ENCODE assay signal across 24 cellular contexts in genomic region chr15:66900586-66901310, GRCh38.
DNase-seq lines count a peak whose midpoint lies in the region; ATAC-seq, FAIRE-seq and TF ChIP-seq lines count a peak whose summit lies in the region.
"Had no signal": no experiment of that assay in that cellular context is flagged by ENCODE, and none has a peak within 500 bp of the region (broad histone marks: within the 10 kb centered on the region; RNA-seq: fewer than 3 reads in every experiment).

No MANE protein-coding gene starts in this region.

- intact Hi-C loops in endothelial cell of umbilical vein (cut with micrococcal nuclease), result no loop called here

- no peak overlapping the region for H2BK12ac ChIP-seq in H9 (ENCODE audit: insufficient read length, low read depth, low read length)

- H3K4me3 ChIP-seq in SK-N-SH (ENCODE audit: low read depth in 2 of 2, low read length in 1 of 2), result no peak overlapping the region
- no peak overlapping the region for H3K4me3 ChIP-seq in OCI-LY3 (ENCODE audit: low read length)
- no peak overlapping the region for H3K4me3 ChIP-seq in endothelial cell of umbilical vein (replicated peaks in 1 of 3; ENCODE audit: insufficient read depth in 1 of 3, low read depth in 1 of 3, low read length in 3 of 3)
- H3K4me3 ChIP-seq in parathyroid adenoma (ENCODE audit: low read depth, low read length), result no peak overlapping the region
- H3K4me3 ChIP-seq: coronary artery, GM23338, transverse colon had no signal

- H3K4ac ChIP-seq in H9 (ENCODE audit: low read depth, low read length), result no peak overlapping the region

- H2AFZ ChIP-seq in SK-N-SH (ENCODE audit: low read depth) (peak overlapping the region; percentile 67; the same call in 1 of the 2 replicates), OCI-LY3 (ENCODE audit: low read depth, low read length) (peak overlapping the region; percentile 69; the same call in 1 of the 2 replicates), endothelial cell of umbilical vein (ENCODE audit: low read depth, low read length) (peak overlapping the region; percentile 74), parathyroid adenoma (no peak overlapping the region), H9 (ENCODE audit: low read length) (no peak overlapping the region)
- H2AFZ ChIP-seq: GM23338 had no signal

- POLR2A ChIA-PET in SK-N-SH (lab: Yijun Ruan, JAX) (no interaction called here), endothelial cell of umbilical vein (lab: Charles Lee) (no interaction called here)

- no peak for FAIRE-seq in endothelial cell of umbilical vein (lab: Jason Lieb, UNC)
- FAIRE-seq: D721Med had no signal

- TF ChIP-seq POLR2A in endothelial cell of umbilical vein (IDR thresholded peaks at IDR 0.05; ENCODE audit: low read depth, low read length), result no peak

- H3K9me3 ChIP-seq in SK-N-SH (no peaks in the 10 kb centered on the region), OCI-LY3 (ENCODE audit: insufficient read depth, low read length) (no peaks in the 10 kb centered on the region), endothelial cell of umbilical vein (replicated peaks; ENCODE audit: control insufficient read depth, insufficient read depth, low read length) (no peaks in the 10 kb centered on the region), parathyroid adenoma (ENCODE audit: control insufficient read depth, low read length) (no peaks in the 10 kb centered on the region), H9 (ENCODE audit: control insufficient read depth, low read depth, low read length) (no peaks in the 10 kb centered on the region)
- H3K9me3 ChIP-seq: transverse colon had no signal

- CTCF ChIA-PET in SK-N-SH (lab: Yijun Ruan, JAX) (interaction anchor here (0.8 to 1.3 kb wide), 3 partner anchors 8 to 127 kb away, joined by 3 to 5 read pairs (median 3); no protein-coding TSS in a partner anchor), endothelial cell of umbilical vein (lab: Charles Lee) (interaction anchor here (2.7 kb wide), 1 partner anchor 17 kb away, joined by 12 read pairs; no protein-coding TSS in a partner anchor)

- H3K18ac ChIP-seq in H9 (ENCODE audit: insufficient read length, low read depth, low read length), result no peak overlapping the region

- no peaks in the 10 kb centered on the region for H3K36me3 ChIP-seq in SK-N-SH (replicated peaks in 1 of 2; ENCODE audit: control insufficient read depth in 1 of 2, insufficient read depth in 2 of 2, low read length in 1 of 2)
- H3K36me3 ChIP-seq in OCI-LY3 (replicated peaks; ENCODE audit: low read depth, low read length), result no peaks in the 10 kb centered on the region
- H3K36me3 ChIP-seq in endothelial cell of umbilical vein (ENCODE audit: control insufficient read depth in 2 of 2, extremely low read depth in 1 of 2, insufficient read depth in 2 of 2, low read length in 2 of 2), result no peaks in the 10 kb centered on the region
- no peaks in the 10 kb centered on the region for H3K36me3 ChIP-seq in parathyroid adenoma (ENCODE audit: control insufficient read depth, insufficient read depth, low read length)
- H3K36me3 ChIP-seq: transverse colon had no signal

- no peaks in the 10 kb centered on the region for H3K9me2 ChIP-seq in SK-N-SH

- dilution Hi-C loops in endothelial cell of umbilical vein (cut with MboI; ENCODE audit: extremely low pct_ligation_motif_present, low sequenced_read_pairs), result no loop called here

- 87% methylated on average over 11 of the region's 14 CpGs for WGBS in SK-N-SH (ENCODE audit: low lambda C conversion rate)
- no CpG with 5 or more reads among the region's 14 CpGs for WGBS in H9 (ENCODE audit: extremely low coverage, insufficient read length, low lambda C conversion rate)

- H2BK5ac ChIP-seq in H9 (ENCODE audit: insufficient read length, low read length), result no peak overlapping the region

- TF ChIP-seq RAD21 in SK-N-SH (IDR thresholded peaks at IDR 0.05; ENCODE audit: low read length), result no peak

- H3K36me3 Mint-ChIP-seq in H9 (ENCODE audit: insufficient read depth in 1 of 3, low read depth in 3 of 3), result no peaks in the 10 kb centered on the region
- H3K36me3 Mint-ChIP-seq: activated naive CD4-positive, alpha-beta T cell treated with anti-CD3 and anti-CD28 coated beads, Interleukin-2, amount 10 ng/mL, durations not matched to agents 7 days and 5 days; WTC11 had no signal

- H3K4me1 Mint-ChIP-seq in H9, result peaks cover 2 to 11% of the 10 kb centered on the region in 2 experiments; a peak in 2 of 4 replicates

- TF ChIP-seq EP300 in SK-N-SH (IDR thresholded peaks at IDR 0.05; ENCODE audit: borderline replicate concordance in 1 of 2, low read depth in 1 of 2, low read length in 1 of 2), result no peak

- H2BK20ac ChIP-seq in H9 (ENCODE audit: low read depth, low read length, poor library complexity, severe bottlenecking), result no peak overlapping the region

- H2AK5ac ChIP-seq in H9 (ENCODE audit: insufficient read length, low read length), result no peak overlapping the region

- H3T11ph ChIP-seq in H9 (ENCODE audit: low read length), result no peak overlapping the region

- no peak overlapping the region for H3K56ac ChIP-seq in H9 (ENCODE audit: insufficient read length, low read depth, low read length)

- no peak for DNase-seq in SK-N-SH
- DNase-seq in endothelial cell of umbilical vein (ENCODE audit: low read depth, low spot score), result no peak
- no peak for DNase-seq in H9
- DNase-seq in stimulated activated CD4-positive, alpha-beta T cell treated with anti-CD3 and anti-CD28 coated beads, Interleukin-4, amount 100 ng/mL, for 1 hour, result no peak
- DNase-seq in NCI-H1105 (lab: John Stamatoyannopoulos, UW), result no peak
- DNase-seq: activated CD4-positive, alpha-beta T cell treated with anti-CD3 and anti-CD28 coated beads, Interleukin-2, amount 50 U/mL, for 48 hours; activated naive CD4-positive, alpha-beta T cell treated with anti-CD3 and anti-CD28 coated beads, Interleukin-2, amount 10 ng/mL, durations not matched to agents 7 days and 5 days; activated T-cell treated with anti-CD3 and anti-CD28 coated beads, Interleukin-2, amount 50 U/mL, for 24 hours; foreskin melanocyte; Karpas-422; NCI-H1092 treated with DMSO at 0.1 percent for 48 hours; NCI-H2107; NCI-H510A; stimulated activated naive CD4-positive, alpha-beta T cell treated with Interleukin-2 at 50 U/mL for 16 hours; transverse colon had no signal

- no peak overlapping the region; the same call in 1 of the 2 replicates for H2BK15ac ChIP-seq in H9 (ENCODE audit: low read depth, low read length)

- no peak overlapping the region for H4K8ac ChIP-seq in H9 (replicated peaks; ENCODE audit: insufficient read length, low read depth, low read length)

- H4K20me1 ChIP-seq in SK-N-SH (ENCODE audit: insufficient read depth) (no peaks in the 10 kb centered on the region), OCI-LY3 (ENCODE audit: insufficient read depth, low read length) (no peaks in the 10 kb centered on the region), endothelial cell of umbilical vein (replicated peaks; ENCODE audit: control insufficient read depth, extremely low read depth, insufficient read depth, low read length) (no peaks in the 10 kb centered on the region), H9 (ENCODE audit: control insufficient read depth, insufficient read depth, insufficient read length) (no peaks in the 10 kb centered on the region)

- H3F3A ChIP-seq in SK-N-SH (replicated peaks; ENCODE audit: insufficient read depth), result peaks cover 8% of the 10 kb centered on the region

- H3K27me3 ChIP-seq in SK-N-SH (ENCODE audit: insufficient read depth) (no peaks in the 10 kb centered on the region), OCI-LY3 (ENCODE audit: low read depth, low read length) (no peaks in the 10 kb centered on the region), endothelial cell of umbilical vein (ENCODE audit: control insufficient read depth in 2 of 2, insufficient read depth in 2 of 2, low read length in 2 of 2) (no peaks in the 10 kb centered on the region), parathyroid adenoma (ENCODE audit: control insufficient read depth, insufficient read depth, low read length) (no peaks in the 10 kb centered on the region), H9 (ENCODE audit: insufficient read depth, low read length) (no peaks in the 10 kb centered on the region; the same call in 1 of the 2 replicates)
- H3K27me3 ChIP-seq: transverse colon had no signal

- peaks cover 1% of the 10 kb centered on the region for H3K27me3 Mint-ChIP-seq in H9 (ENCODE audit: low read depth)
- H3K27me3 Mint-ChIP-seq: activated T-cell treated with anti-CD3 and anti-CD28 coated beads, Interleukin-2, amount 50 U/mL, for 24 hours had no signal

- H4K91ac ChIP-seq in H9 (ENCODE audit: insufficient read length, low read depth, low read length), result no peak overlapping the region

- H3K23me2 ChIP-seq in H9 (ENCODE audit: insufficient read length, low read depth, low read length, poor library complexity, severe bottlenecking), result no peaks in the 10 kb centered on the region

- no TSS peak for BruUV-seq in endothelial cell of umbilical vein (replicated peaks; lab: Mats Ljungman, UMichigan)

- H4K5ac ChIP-seq in H9 (ENCODE audit: insufficient read length, low read depth, low read length), result no peak overlapping the region

- no peak overlapping the region for H3K23ac ChIP-seq in H9 (ENCODE audit: insufficient read length, low read depth, low read length)

- H3K79me2 ChIP-seq in SK-N-SH (ENCODE audit: insufficient read depth), result no peaks in the 10 kb centered on the region
- H3K79me2 ChIP-seq in OCI-LY3 (ENCODE audit: low read length), result no peaks in the 10 kb centered on the region
- H3K79me2 ChIP-seq in endothelial cell of umbilical vein (ENCODE audit: control insufficient read depth, insufficient read depth, low read length), result no peaks in the 10 kb centered on the region
- no peaks in the 10 kb centered on the region for H3K79me2 ChIP-seq in parathyroid adenoma
- no peaks in the 10 kb centered on the region for H3K79me2 ChIP-seq in H9 (ENCODE audit: insufficient read depth, low read length)

- peaks cover 4 to 7% of the 10 kb centered on the region in 2 experiments; a peak in 4 of 5 replicates for H3K9me3 Mint-ChIP-seq in H9
- H3K9me3 Mint-ChIP-seq: activated T-cell treated with anti-CD3 and anti-CD28 coated beads, Interleukin-2, amount 50 U/mL, for 24 hours had no signal

- H3K4me2 ChIP-seq in SK-N-SH, result no peak overlapping the region
- H3K4me2 ChIP-seq in OCI-LY3 (ENCODE audit: low read length), result no peak overlapping the region
- H3K4me2 ChIP-seq in endothelial cell of umbilical vein (ENCODE audit: insufficient read depth, low read length), result peak overlapping the region; percentile 11
- no peak overlapping the region for H3K4me2 ChIP-seq in parathyroid adenoma (ENCODE audit: low read length)
- no peak overlapping the region for H3K4me2 ChIP-seq in H9 (ENCODE audit: insufficient read depth, insufficient read length, low read length)
- H3K4me2 ChIP-seq: GM23338 had no signal

- TF ChIP-seq CTCF in SK-N-SH (IDR thresholded peaks at IDR 0.05) (no peak), OCI-LY3 (IDR thresholded peaks at IDR 0.05; ENCODE audit: low read depth, low read length) (no peak), endothelial cell of umbilical vein (IDR thresholded peaks at IDR 0.05; ENCODE audit: extremely low read depth in 1 of 2, insufficient read depth in 1 of 2, low read depth in 1 of 2, low read length in 2 of 2) (no peak), parathyroid adenoma (IDR thresholded peaks at IDR 0.05) (no peak), H9 (conservative IDR thresholded peaks at IDR 0.05) (no peak)

- H3K9ac ChIP-seq in SK-N-SH (peak overlapping the region; percentile 25; the same call in 1 of the 2 replicates), OCI-LY3 (ENCODE audit: low read length) (no peak overlapping the region), endothelial cell of umbilical vein (replicated peaks; ENCODE audit: extremely low read depth, insufficient read depth, low read length) (no peak overlapping the region), parathyroid adenoma (no peak overlapping the region), H9 (ENCODE audit: extremely low read depth, insufficient read length, low read length) (no peak overlapping the region)

- H3K27ac Mint-ChIP-seq in H9, result peak overlapping the region in 1 of 3 experiments; percentile 22; a peak in 1 of 7 replicates
- H3K27ac Mint-ChIP-seq: activated naive CD4-positive, alpha-beta T cell treated with anti-CD3 and anti-CD28 coated beads, Interleukin-2, amount 10 ng/mL, durations not matched to agents 7 days and 5 days; activated T-cell treated with anti-CD3 and anti-CD28 coated beads, Interleukin-2, amount 50 U/mL, for 24 hours; GM23338; WTC11 had no signal

- H3K4me3 Mint-ChIP-seq in H9, result no peak overlapping the region
- H3K4me3 Mint-ChIP-seq: activated naive CD4-positive, alpha-beta T cell treated with anti-CD3 and anti-CD28 coated beads, Interleukin-2, amount 10 ng/mL, durations not matched to agents 7 days and 5 days; activated T-cell treated with anti-CD3 and anti-CD28 coated beads, Interleukin-2, amount 50 U/mL, for 24 hours; GM23338; WTC11 had no signal

- ATAC-seq in SK-N-SH treated with all-trans-retinoic acid at 6 μM for 48 hours, result no peak
- ATAC-seq: GM23338, WTC11 had no signal

- H3K9me1 ChIP-seq in endothelial cell of umbilical vein (replicated peaks; ENCODE audit: control insufficient read depth, extremely low read depth, insufficient read depth, low read length), result no peaks in the 10 kb centered on the region

- no peak overlapping the region for H2BK120ac ChIP-seq in H9 (ENCODE audit: low read depth, low read length, poor library complexity, severe bottlenecking)

- H3K79me1 ChIP-seq in H9 (ENCODE audit: insufficient read depth, low read depth, low read length, poor library complexity, severe bottlenecking), result no peaks in the 10 kb centered on the region

- peaks cover 0 to 2% of the 10 kb centered on the region in 2 experiments; a peak in 2 of 4 replicates for H3K4me1 ChIP-seq in SK-N-SH (ENCODE audit: control insufficient read depth in 1 of 2, insufficient read depth in 2 of 2, low read depth in 1 of 2, low read length in 1 of 2)
- H3K4me1 ChIP-seq in OCI-LY3 (ENCODE audit: low read length), result peaks cover 12% of the 10 kb centered on the region
- H3K4me1 ChIP-seq in endothelial cell of umbilical vein (ENCODE audit: control insufficient read depth, extremely low read depth, insufficient read depth, low read length), result peaks cover 6% of the 10 kb centered on the region
- H3K4me1 ChIP-seq in parathyroid adenoma, result no peaks in the 10 kb centered on the region
- H3K4me1 ChIP-seq in H9 (ENCODE audit: insufficient read depth, low read length), result no peaks in the 10 kb centered on the region
- H3K4me1 ChIP-seq: transverse colon had no signal

- no peak overlapping the region for H3K14ac ChIP-seq in H9 (ENCODE audit: insufficient read depth, low read length)

- peak overlapping the region in 1 of 2 experiments; percentile 20; a peak in 1 of 4 replicates for H3K27ac ChIP-seq in SK-N-SH (ENCODE audit: low read depth in 2 of 2, low read length in 1 of 2)
- H3K27ac ChIP-seq in OCI-LY3 (ENCODE audit: low read length), result no peak overlapping the region
- H3K27ac ChIP-seq in endothelial cell of umbilical vein (ENCODE audit: insufficient read depth, low read depth, low read length), result no peak overlapping the region
- peak overlapping the region; percentile 19 for H3K27ac ChIP-seq in parathyroid adenoma
- H3K27ac ChIP-seq in H9 (ENCODE audit: insufficient read length, low read depth, low read length), result no peak overlapping the region
- H3K27ac ChIP-seq: 22Rv1, epithelial cell of prostate, transverse colon had no signal

Comparison
In these comparisons a context has a peak if more than half of its experiments do, and no peak if none do; other contexts are left out.
1. H2AFZ ChIP-seq: peak in SK-N-SH (single experiment), OCI-LY3 (single experiment) and endothelial cell of umbilical vein (single experiment); none in parathyroid adenoma (single experiment) and H9 (single experiment).